15 cellular contexts compared by ENCODE assay signal in genomic region chr9:105171589-105171988, GRCh38.
DNase-seq lines count a peak whose midpoint lies in the region; TF ChIP-seq lines count a peak whose summit lies in the region.
"Had no signal": no experiment of that assay in that cellular context is flagged by ENCODE, and none has a peak within 500 bp of the region (broad histone marks: within the 10 kb centered on the region; RNA-seq: fewer than 3 reads in every experiment).

No MANE protein-coding gene starts in this region.

- no peak overlapping the region for H3K4me3 ChIP-seq in parathyroid adenoma (ENCODE audit: low read depth, low read length)
- H3K4me3 ChIP-seq: HAP-1 had no signal

- H3K9ac ChIP-seq in parathyroid adenoma = no peak overlapping the region

- no peak overlapping the region for H3K4me2 ChIP-seq in parathyroid adenoma (ENCODE audit: low read length)

- peak; percentile 9 for DNase-seq in EH (ENCODE audit: low read depth)
- DNase-seq in M059J (ENCODE audit: low read depth) = peak; percentile 9
- DNase-seq in foreskin melanocyte = peak; percentile 41
- DNase-seq in SHP77 treated with DMSO at 0.1 percent for 48 hours (lab: John Stamatoyannopoulos, UW) = no peak
- DNase-seq in SW 1271 (lab: John Stamatoyannopoulos, UW) = no peak
- no peak for DNase-seq in NCI-H446 (lab: John Stamatoyannopoulos, UW)
- DNase-seq in stimulated activated CD8-positive, alpha-beta memory T cell treated with anti-CD3 and anti-CD28 coated beads, Interleukin-4, amount 100 ng/mL, for 48 hours = no peak
- DNase-seq: AML-193; CD4-positive, alpha-beta memory T cell; DMS79 treated with DMSO at 0.1 percent for 48 hours; EL; GOT3; KG1 had no signal

- H2AFZ ChIP-seq in parathyroid adenoma = no peak overlapping the region

- no peaks in the 10 kb centered on the region for H3K79me2 ChIP-seq in parathyroid adenoma

- no peaks in the 10 kb centered on the region for H3K9me3 ChIP-seq in parathyroid adenoma (ENCODE audit: control insufficient read depth, low read length)
- H3K9me3 ChIP-seq: HAP-1 had no signal

- TF ChIP-seq CTCF in parathyroid adenoma (IDR thresholded peaks at IDR 0.05) = no peak

- no peaks in the 10 kb centered on the region for H3K27me3 ChIP-seq in parathyroid adenoma (ENCODE audit: control insufficient read depth, insufficient read depth, low read length)

- peak overlapping the region; percentile 44 for H3K27ac ChIP-seq in parathyroid adenoma

- H3K4me1 ChIP-seq in parathyroid adenoma = peaks cover 15% of the 10 kb centered on the region
- H3K4me1 ChIP-seq: HAP-1 had no signal

- H3K36me3 ChIP-seq in parathyroid adenoma (ENCODE audit: control insufficient read depth, insufficient read depth, low read length) = no peaks in the 10 kb centered on the region
- H3K36me3 ChIP-seq: HAP-1 had no signal

Comparison
In these comparisons a context has a peak if more than half of its experiments do, and no peak if none do; other contexts are left out.
1. DNase-seq: peak in EH (single experiment), M059J (single experiment) and foreskin melanocyte (single experiment); none in SHP77 treated with DMSO at 0.1 percent for 48 hours (single experiment), SW 1271 (0 of 2), NCI-H446 (0 of 2) and stimulated activated CD8-positive, alpha-beta memory T cell treated with anti-CD3 and anti-CD28 coated beads, Interleukin-4, amount 100 ng/mL, for 48 hours (single experiment).